Comparison of ENCODE assay signal across 10 cellular contexts in genomic region chr21:44368711-44369446, GRCh38. TPM values are rescaled to one million over a fixed set of nuclear protein-coding genes. Genes with fewer than 3 reads are reported as not detected.
DNase-seq lines count a peak whose midpoint lies in the region; ATAC-seq and TF ChIP-seq lines count a peak whose summit lies in the region.
"Had no signal": no experiment of that assay in that cellular context is flagged by ENCODE, and none has a peak within 500 bp of the region (broad histone marks: within the 10 kb centered on the region; RNA-seq: fewer than 3 reads in every experiment).

No MANE protein-coding gene starts in this region.

- no peaks in the 10 kb centered on the region for H3F3A ChIP-seq in GM23338 (replicated peaks; ENCODE audit: low read depth)

- H3K27ac Mint-ChIP-seq in GM23338 = no peak overlapping the region

- ATAC-seq in GM23338 (peak; percentile 76), HG03280 (IDR thresholded peaks at IDR 0.05; ENCODE audit: unreplicated experiment) (no peak)
- ATAC-seq: esophagus mucosa had no signal

- H3K27me3 Mint-ChIP-seq in GM23338 (ENCODE audit: insufficient read depth, low read depth, poor library complexity) = peaks cover 16% of the 10 kb centered on the region

- no peaks in the 10 kb centered on the region for H3K79me2 ChIP-seq in GM23338 (replicated peaks; ENCODE audit: insufficient read depth)

- H2AFZ ChIP-seq in GM23338 = peak overlapping the region; percentile 76

- no peak; a peak in 1 of 4 replicates for TF ChIP-seq CTCF in GM23338 (conservative IDR thresholded peaks at IDR 0.05; ENCODE audit: low read depth in 2 of 2)
- TF ChIP-seq CTCF in coronary artery (IDR thresholded peaks at IDR 0.05) = no peak

- no peaks in the 10 kb centered on the region for H3K9me2 ChIP-seq in GM23338 (ENCODE audit: insufficient read depth)

- peaks cover 12% of the 10 kb centered on the region for H3K9me3 Mint-ChIP-seq in GM23338

- H3K4me3 Mint-ChIP-seq in GM23338 = peak overlapping the region; percentile 54

- no peak overlapping the region for H3K27ac ChIP-seq in GM23338 (ENCODE audit: low read depth)
- H3K27ac ChIP-seq in coronary artery = no peak overlapping the region

- no peaks in the 10 kb centered on the region for H3K4me1 ChIP-seq in GM23338 (ENCODE audit: insufficient read depth)

- H4K20me1 ChIP-seq in GM23338 (replicated peaks; ENCODE audit: insufficient read depth) = no peaks in the 10 kb centered on the region

- H3K36me3 Mint-ChIP-seq in GM23338 (ENCODE audit: low read depth) = peaks cover 4% of the 10 kb centered on the region; the same call in 1 of the 3 replicates

- no peaks in the 10 kb centered on the region; the same call in 2 of the 3 replicates for H3K4me1 Mint-ChIP-seq in GM23338

- H3K4me3 ChIP-seq in GM23338 = peak overlapping the region; percentile 45
- H3K4me3 ChIP-seq in coronary artery = no peak overlapping the region

- peaks cover 3% of the 10 kb centered on the region; the same call in 1 of the 2 replicates for H3K27me3 ChIP-seq in GM23338 (ENCODE audit: insufficient read depth)

- H3K36me3 ChIP-seq in GM23338 (ENCODE audit: insufficient read depth) = no peaks in the 10 kb centered on the region

- DNase-seq in AG20443 (ENCODE audit: low spot score) = peak; percentile 20
- peak; percentile 73 for DNase-seq in GM23338 (ENCODE audit: low spot score)
- DNase-seq in coronary artery (ENCODE audit: low spot score) = peak; percentile 64
- DNase-seq in mesenteric fat pad (ENCODE audit: low spot score) = peak; percentile 86
- no peak for DNase-seq in stimulated activated naive CD4-positive, alpha-beta T cell treated with Interleukin-2 at 50 U/mL for 16 hours (lab: John Stamatoyannopoulos, UW)
- DNase-seq in NCI-H446 (lab: John Stamatoyannopoulos, UW) = no peak
- no peak for DNase-seq in AG08395 (ENCODE audit: low spot score)
- DNase-seq: NCI-H2029 treated with DMSO at 0.1 percent for 48 hours had no signal

- H3K4me2 ChIP-seq in GM23338 = peak overlapping the region; percentile 67

TF ChIP-seq in GM23338, 12 proteins besides CTCF, POLR2A, EP300 and RAD21:
- no peak for TF ChIP-seq REST (IDR thresholded peaks at IDR 0.05; ENCODE audit: unreplicated experiment)

RNA-seq across cellular contexts. Expression of gene TRPM2, which starts 15.5 kb away (rescaled TPM):
- total RNA-seq in GM23338 (2014; rRNA removed; shearing (Covaris generic)) = 0.83 and 2.0 TPM in 2 replicates
- 0.50 and 0.53 TPM in 2 replicates for polyA plus RNA-seq in GM23338 (2016; fragmentation: Nextera tagmentation; extraction: Ambion mirVana)
- total RNA-seq in mesenteric fat pad = 12.0 TPM

RNA-seq across cellular contexts. Expression of gene CFAP410, which starts 29.7 kb away (rescaled TPM):
- total RNA-seq in GM23338 (2014; rRNA removed; shearing (Covaris generic)) = 23.2 and 24.0 TPM in 2 replicates
- 11.0 and 15.4 TPM in 2 replicates for polyA plus RNA-seq in GM23338 (2016; fragmentation: Nextera tagmentation; extraction: Ambion mirVana)
- 17.4 TPM for total RNA-seq in mesenteric fat pad

Comparison
In these comparisons a context has a peak if more than half of its experiments do, and no peak if none do; other contexts are left out.
1. DNase-seq: peak in AG20443 (single experiment), GM23338 (single experiment), coronary artery (single experiment) and mesenteric fat pad (single experiment); none in stimulated activated naive CD4-positive, alpha-beta T cell treated with Interleukin-2 at 50 U/mL for 16 hours (single experiment), NCI-H446 (0 of 2) and AG08395 (single experiment).